6 cellular contexts compared by ENCODE assay signal in the genomic region with DNA sequence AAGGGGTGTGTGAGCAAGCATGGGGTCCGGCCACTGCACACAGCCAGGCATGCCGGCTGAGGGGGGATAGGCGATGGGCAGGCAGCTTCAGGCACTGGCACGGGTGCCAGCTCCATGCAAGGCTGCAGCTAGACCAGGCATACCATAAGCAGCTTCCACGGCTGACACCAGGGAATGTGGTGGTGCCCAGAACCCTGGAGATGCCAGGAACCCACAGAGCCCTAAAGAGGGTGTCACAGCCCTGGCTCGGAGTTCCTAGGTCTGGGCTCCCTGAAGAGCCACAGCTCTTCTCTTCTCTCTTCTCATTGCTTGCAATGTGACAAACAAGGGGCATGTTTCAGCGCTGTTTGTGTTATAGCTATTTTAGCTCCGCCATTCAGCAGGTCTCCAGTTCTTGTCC.
DNase-seq lines count a peak whose midpoint lies in the region; ATAC-seq, FAIRE-seq and TF ChIP-seq lines count a peak whose summit lies in the region.
"Not testable (repeated sequence)": the region's sequence is repeated elsewhere in the genome, so short reads cannot be mapped to it uniquely, and the experiment has no call there.

No MANE protein-coding gene starts in this region.

- intact Hi-C loops in Right ventricle myocardium inferior (cut with DNase I); kidney (cut with DNase I); posterior vena cava (cut with DNase I); upper lobe of right lung (cut with DNase I): not testable (repeated sequence)

- not testable (repeated sequence) for H3K4me1 ChIP-seq in RWPE2 (ENCODE audit: insufficient read depth, poor library complexity, severe bottlenecking); kidney (ENCODE audit: control insufficient read depth in 1 of 2, insufficient read depth in 1 of 2, low read depth in 1 of 2, low read length in 2 of 2); upper lobe of right lung

- H3K4me3 ChIP-seq in RWPE2 (ENCODE audit: severe bottlenecking); kidney (ENCODE audit: low read length in 2 of 2); upper lobe of right lung: not testable (repeated sequence)

- ATAC-seq in RWPE2 (ENCODE audit: low read depth); Right ventricle myocardium inferior; upper lobe of right lung: not testable (repeated sequence)

- TF ChIP-seq CTCF in RWPE2 (IDR thresholded peaks at IDR 0.05; ENCODE audit: poor library complexity, severe bottlenecking); kidney (IDR thresholded peaks at IDR 0.05; ENCODE audit: borderline replicate concordance, extremely low read depth, insufficient read depth); upper lobe of right lung (IDR thresholded peaks at IDR 0.05): not testable (repeated sequence)

- H3K27ac ChIP-seq in RWPE2 (ENCODE audit: poor library complexity, severe bottlenecking); kidney (ENCODE audit: low read depth in 2 of 2, low read length in 2 of 2); upper lobe of right lung: not testable (repeated sequence)

- not testable (repeated sequence) for H3K36me3 ChIP-seq in RWPE2 (ENCODE audit: low read depth); kidney (ENCODE audit: control insufficient read depth in 1 of 2, insufficient read depth in 2 of 2, low read length in 2 of 2); upper lobe of right lung

- H3K9me3 ChIP-seq in RWPE2 (ENCODE audit: severe bottlenecking); kidney (ENCODE audit: control insufficient read depth in 1 of 2, low read length in 2 of 2); upper lobe of right lung: not testable (repeated sequence)

- not testable (repeated sequence) for H3K27me3 ChIP-seq in RWPE2 (ENCODE audit: insufficient read depth, poor library complexity, severe bottlenecking); upper lobe of right lung

- DNase-seq in RWPE2 (ENCODE audit: low spot score): peak; percentile 17
- peak; percentile 49 for DNase-seq in activated CD8-positive, alpha-beta memory T cell treated with anti-CD3 and anti-CD28 coated beads for 24 hours
- peak; percentile 39 for DNase-seq in Right ventricle myocardium inferior (ENCODE audit: missing footprints)
- peak; percentile 22 for DNase-seq in kidney
- DNase-seq in posterior vena cava (ENCODE audit: low spot score): peak; percentile 64
- DNase-seq in upper lobe of right lung: peak; percentile 44

- not testable (repeated sequence) for H3K9ac ChIP-seq in kidney (ENCODE audit: low read length in 2 of 2)

- not testable (repeated sequence) for FAIRE-seq in kidney (lab: Jason Lieb, UNC)
